ENCODE assay signal across 21 cellular contexts in genomic region chr10:3350205-3350604, GRCh38.
DNase-seq lines count a peak whose midpoint lies in the region; FAIRE-seq and TF ChIP-seq lines count a peak whose summit lies in the region.
"Had no signal": no experiment of that assay in that cellular context is flagged by ENCODE, and none has a peak within 500 bp of the region (broad histone marks: within the 10 kb centered on the region; RNA-seq: fewer than 3 reads in every experiment).

No MANE protein-coding gene starts in this region.

- no peak overlapping the region for H3K4me3 Mint-ChIP-seq in endodermal cell
- H3K4me3 Mint-ChIP-seq in neural crest cell = no peak overlapping the region
- H3K4me3 Mint-ChIP-seq in type B pancreatic cell = no peak overlapping the region
- H3K4me3 Mint-ChIP-seq: CD4-positive, alpha-beta memory T cell; IgD-negative memory B cell had no signal

- no peak overlapping the region for H3K27ac Mint-ChIP-seq in endodermal cell
- peak overlapping the region; percentile 43 for H3K27ac Mint-ChIP-seq in neural crest cell (ENCODE audit: unreplicated experiment)
- no peak overlapping the region for H3K27ac Mint-ChIP-seq in type B pancreatic cell
- H3K27ac Mint-ChIP-seq: IgD-negative memory B cell had no signal

- peak; percentile 67 for TF ChIP-seq CTCF in endodermal cell (conservative IDR thresholded peaks at IDR 0.05)
- TF ChIP-seq CTCF in neural crest cell (conservative IDR thresholded peaks at IDR 0.05) = no peak
- TF ChIP-seq CTCF in type B pancreatic cell (conservative IDR thresholded peaks at IDR 0.05) = no peak
- TF ChIP-seq CTCF in ascending aorta (IDR thresholded peaks at IDR 0.05) = no peak

- 87 to 94% methylated on average over 8 to 11 of the region's 11 CpGs for WGBS in endodermal cell (ENCODE audit: insufficient coverage in 1 of 2, insufficient read length in 1 of 2), 2 experiments

- H3K9me3 ChIP-seq in endodermal cell (ENCODE audit: control insufficient read depth, low read length) (no peaks in the 10 kb centered on the region), ascending aorta (no peaks in the 10 kb centered on the region)

- intact Hi-C loops in ascending aorta (cut with DNase I) = no loop called here

- no peak for FAIRE-seq in H54 (lab: Jason Lieb, UNC)
- FAIRE-seq: GM12892, GM18507, HTR-8/SVneo had no signal

- DNase-seq in NCI-H82 (lab: John Stamatoyannopoulos, UW) (peak; percentile 1), NCI-H82 treated with DMSO at 0.1 percent for 48 hours (lab: John Stamatoyannopoulos, UW; ENCODE audit: unreplicated experiment) (no peak), endodermal cell (peak; percentile 59), neural crest cell (ENCODE audit: low read depth, low spot score) (no peak), ureter (ENCODE audit: low spot score) (peak; percentile 19), type B pancreatic cell (ENCODE audit: extremely low spot score, unreplicated experiment) (no peak), ascending aorta (ENCODE audit: low spot score in 2 of 2) (no peak), H54 (ENCODE audit: insufficient read length, low spot score) (no peak)
- DNase-seq: CD4-positive, alpha-beta memory T cell; DMS153; DMS79; GDM1; GM23248; HCEC 1CT had no signal

- H3K36me3 Mint-ChIP-seq in endodermal cell (ENCODE audit: low read depth) (no peaks in the 10 kb centered on the region), neural crest cell (ENCODE audit: low read depth) (no peaks in the 10 kb centered on the region), type B pancreatic cell (peaks cover 3% of the 10 kb centered on the region)
- H3K36me3 Mint-ChIP-seq: CD14-positive monocyte; CD4-positive, alpha-beta memory T cell; IgD-negative memory B cell had no signal

- no peak for TF ChIP-seq POLR2A in H54 (IDR thresholded peaks at IDR 0.05; ENCODE audit: low read depth, low read length)

- H3K9ac ChIP-seq in endodermal cell (ENCODE audit: extremely low read depth, low read length, poor library complexity, severe bottlenecking) = no peak overlapping the region
- H3K9ac ChIP-seq: BLaER1, GM23248 had no signal

- no peaks in the 10 kb centered on the region for H3K27me3 ChIP-seq in endodermal cell (ENCODE audit: control insufficient read depth, insufficient read depth, low read length, poor library complexity, severe bottlenecking)
- no peaks in the 10 kb centered on the region for H3K27me3 ChIP-seq in ascending aorta
- H3K27me3 ChIP-seq: BLaER1 had no signal

- H3K4me3 ChIP-seq in endodermal cell (ENCODE audit: low read length) (no peak overlapping the region), ascending aorta (no peak overlapping the region)
- H3K4me3 ChIP-seq: BLaER1, GM23248 had no signal

- H3K9me3 Mint-ChIP-seq in endodermal cell (no peaks in the 10 kb centered on the region), neural crest cell (peaks cover 6% of the 10 kb centered on the region), type B pancreatic cell (peaks cover 5% of the 10 kb centered on the region)
- H3K9me3 Mint-ChIP-seq: CD4-positive, alpha-beta memory T cell had no signal

- H3K4me1 Mint-ChIP-seq in endodermal cell = no peaks in the 10 kb centered on the region
- peaks cover 24% of the 10 kb centered on the region for H3K4me1 Mint-ChIP-seq in neural crest cell
- H3K4me1 Mint-ChIP-seq in type B pancreatic cell (ENCODE audit: unreplicated experiment) = peaks cover 22% of the 10 kb centered on the region

- no peaks in the 10 kb centered on the region for H3K4me1 ChIP-seq in endodermal cell (ENCODE audit: control insufficient read depth, insufficient read depth, low read length)
- peaks cover 0 to 3% of the 10 kb centered on the region in 2 donors for H3K4me1 ChIP-seq in ascending aorta

- no peaks in the 10 kb centered on the region for H3K36me3 ChIP-seq in endodermal cell (ENCODE audit: control insufficient read depth, insufficient read depth, low read length)
- no peaks in the 10 kb centered on the region for H3K36me3 ChIP-seq in ascending aorta
- H3K36me3 ChIP-seq: BLaER1 had no signal

- H3K27me3 Mint-ChIP-seq in endodermal cell (ENCODE audit: insufficient read depth) = peaks cover 2% of the 10 kb centered on the region
- H3K27me3 Mint-ChIP-seq in neural crest cell (ENCODE audit: low read depth) = no peaks in the 10 kb centered on the region
- peaks cover 26% of the 10 kb centered on the region for H3K27me3 Mint-ChIP-seq in type B pancreatic cell

- no peak overlapping the region for H3K27ac ChIP-seq in endodermal cell (ENCODE audit: low read depth, low read length)
- no peak overlapping the region for H3K27ac ChIP-seq in ascending aorta
- H3K27ac ChIP-seq: 22Rv1, BLaER1, GM23248 had no signal

Comparison
In these comparisons a context has a peak if more than half of its experiments do, and no peak if none do; other contexts are left out.
1. DNase-seq: peak in NCI-H82 (single experiment), endodermal cell (single experiment) and ureter (single experiment); none in NCI-H82 treated with DMSO at 0.1 percent for 48 hours (single experiment), neural crest cell (single experiment), type B pancreatic cell (single experiment), ascending aorta (0 of 2) and H54 (single experiment).